23 cellular contexts compared by ENCODE assay signal in the genomic region with DNA sequence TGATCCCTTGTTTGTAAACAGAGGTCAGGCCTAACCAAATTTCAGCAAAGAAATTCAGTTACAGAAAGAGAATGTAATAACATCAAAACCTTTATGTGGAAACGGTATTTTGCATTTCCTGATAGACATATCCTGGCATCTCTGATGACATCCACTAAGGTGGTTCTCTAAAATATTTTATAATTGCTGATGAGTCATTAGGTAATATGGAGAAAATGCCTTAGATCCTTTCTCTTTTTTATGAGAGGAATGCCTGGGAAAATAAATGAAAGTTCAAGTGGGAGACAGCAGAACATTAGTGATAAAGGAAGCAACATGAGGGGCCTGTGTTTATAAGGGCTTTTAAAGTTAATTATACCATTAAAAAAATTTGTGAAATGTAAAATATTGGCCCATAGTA.
"Had no signal": no experiment of that assay in that cellular context is flagged by ENCODE, and none has a peak within 500 bp of the region (broad histone marks: within the 10 kb centered on the region; RNA-seq: fewer than 3 reads in every experiment).

No MANE protein-coding gene starts in this region.

- DNase-seq: activated CD4-positive, alpha-beta T cell treated with anti-CD3 and anti-CD28 coated beads for 4 hours; activated CD4-positive, alpha-beta T cell treated with anti-CD3 and anti-CD28 coated beads, Interleukin-2, amount 50 U/mL, for 4 hours; activated CD8-positive, alpha-beta memory T cell treated with anti-CD3 and anti-CD28 coated beads, Interleukin-2, amount 50 U/mL, for 48 hours; activated CD8-positive, alpha-beta T cell treated with anti-CD3 and anti-CD28 coated beads, Interleukin-2, amount 10 ng/mL, durations not matched to agents 7 days and 5 days; activated naive CD8-positive, alpha-beta T cell treated with anti-CD3 and anti-CD28 coated beads for 36 hours; activated T-cell treated with anti-CD3 and anti-CD28 coated beads, Interleukin-2, amount 50 U/mL, for 1 hour; cerebellar nuclear complex; MG63; NCI-H1105; NCI-H1436; NCI-H1694 treated with DMSO at 0.1 percent for 48 hours; NCI-H2029 treated with DMSO at 0.1 percent for 48 hours; NCI-H345; NCI-H510A; NCI-H526 treated with DMSO at 0.1 percent for 48 hours; NK-92 treated with Interleukin-12 subunit alpha and Interleukin-12 subunit beta, amount 100 ng/mL, for 24 hours; OCI-M1; Peyer's patch; SHP77; T-cell; WERI-Rb-1 had no signal

- H3K27ac ChIP-seq: Peyer's patch, RWPE1, SJSA1, WERI-Rb-1 had no signal

- H3K4me3 ChIP-seq: MG63, Peyer's patch, SJSA1 had no signal

- H3K27me3 ChIP-seq: MG63, Peyer's patch, SJSA1 had no signal

- H3K36me3 ChIP-seq: MG63, Peyer's patch, SJSA1, WERI-Rb-1 had no signal

- H3K4me1 ChIP-seq: Peyer's patch, SJSA1 had no signal

- H3K9me3 Mint-ChIP-seq: activated naive CD8-positive, alpha-beta T cell treated with anti-CD3 and anti-CD28 coated beads for 36 hours; T-cell had no signal

- H3K4me3 Mint-ChIP-seq: activated CD8-positive, alpha-beta T cell treated with anti-CD3 and anti-CD28 coated beads, Interleukin-2, amount 10 ng/mL, durations not matched to agents 7 days and 5 days; activated naive CD8-positive, alpha-beta T cell treated with anti-CD3 and anti-CD28 coated beads for 36 hours; T-cell had no signal

- H3K36me3 Mint-ChIP-seq: activated naive CD8-positive, alpha-beta T cell treated with anti-CD3 and anti-CD28 coated beads for 36 hours; T-cell had no signal

- ATAC-seq: activated CD8-positive, alpha-beta T cell treated with anti-CD3 and anti-CD28 coated beads, Interleukin-2, amount 10 ng/mL, durations not matched to agents 7 days and 5 days; T-cell had no signal

- H3K27ac Mint-ChIP-seq: activated CD8-positive, alpha-beta T cell treated with anti-CD3 and anti-CD28 coated beads, Interleukin-2, amount 10 ng/mL, durations not matched to agents 7 days and 5 days; activated naive CD8-positive, alpha-beta T cell treated with anti-CD3 and anti-CD28 coated beads for 36 hours; T-cell had no signal

- H3K9me3 ChIP-seq: MG63, Peyer's patch, SJSA1 had no signal

- H3K27me3 Mint-ChIP-seq: activated naive CD8-positive, alpha-beta T cell treated with anti-CD3 and anti-CD28 coated beads for 36 hours; T-cell had no signal
